Comparison of ENCODE assay signal across 8 cellular contexts in genomic region chr6:84033523-84034451, GRCh38. TPM values are rescaled to one million over a fixed set of nuclear protein-coding genes. Genes with fewer than 3 reads are reported as not detected.
A peak's percentile ranks its signal among the peaks of the same experiment; 100 is the strongest.
DNase-seq lines count a peak whose midpoint lies in the region; ATAC-seq and TF ChIP-seq lines count a peak whose summit lies in the region.

TSS of gene MRAP2 (plus strand) at chr6:84033772. CDS start at chr6:84055319, 21,547 bp downstream.

- H3K4me3 ChIP-seq in BJ (ENCODE audit: low read depth, low read length) (peak within 1 kb of the TSS; percentile 47), lower leg skin (ENCODE audit: low read depth, poor library complexity, severe bottlenecking) (peak within 1 kb of the TSS; percentile 27), thymus (ENCODE audit: low read length) (peak within 1 kb of the TSS; percentile 21)

- POLR2A ChIA-PET in BJ (lab: Charles Lee): no interaction called here

- TF ChIP-seq POLR2A in lower leg skin (IDR thresholded peaks at IDR 0.05): no peak

- 0% methylated on average over 34 to 58 of the region's 78 CpGs for WGBS in lower leg skin, 2 donors
- 2% methylated on average over 78 of the region's 78 CpGs for WGBS in thymus

- intact Hi-C loops in lower leg skin (cut with DNase I; ENCODE audit: low total_unique reads): no loop called here

- no peaks in the 10 kb centered on the region for H3K36me3 ChIP-seq in BJ (ENCODE audit: control insufficient read depth, insufficient read depth, low read length)
- H3K36me3 ChIP-seq in thymus (ENCODE audit: control insufficient read depth, insufficient read depth): no peaks in the 10 kb centered on the region

- no peaks in the 10 kb centered on the region for H3K9me3 ChIP-seq in thymus (ENCODE audit: control insufficient read depth)

- CTCF ChIA-PET in BJ (lab: Yijun Ruan, JAX): no interaction called here

- no peak for DNase-seq in BJ (ENCODE audit: low read depth)
- peak; percentile 12 for DNase-seq in NCI-H2227 treated with DMSO at 0.1 percent for 48 hours (lab: John Stamatoyannopoulos, UW)
- peak; percentile 45 for DNase-seq in cerebellar cortex (ENCODE audit: low spot score)
- no peak for DNase-seq in lower leg skin (ENCODE audit: low spot score in 2 of 2)
- DNase-seq in T-helper 1 cell: no peak

- no peaks in the 10 kb centered on the region for H3K4me1 ChIP-seq in thymus (ENCODE audit: control insufficient read depth, insufficient read depth, low read length)

- peaks cover 19% of the 10 kb centered on the region for H3K27me3 ChIP-seq in BJ (ENCODE audit: control insufficient read depth, insufficient read depth, low read length)
- peaks cover 12% of the 10 kb centered on the region for H3K27me3 ChIP-seq in thymus (ENCODE audit: control insufficient read depth, insufficient read depth)

- TF ChIP-seq CTCF in BJ (IDR thresholded peaks at IDR 0.05; ENCODE audit: insufficient read depth, low read depth, low read length) (no peak), lower leg skin (IDR thresholded peaks at IDR 0.05) (no peak)

- peak within 1 kb of the TSS; percentile 31 for H3K27ac ChIP-seq in thymus (ENCODE audit: low read depth)

- ATAC-seq in GM21367 (IDR thresholded peaks at IDR 0.05; ENCODE audit: unreplicated experiment) (peak; percentile 54), HG03045 (IDR thresholded peaks at IDR 0.05; ENCODE audit: unreplicated experiment) (no peak)

RNA-seq across cellular contexts. Expression of gene MRAP2, which starts in this region (rescaled TPM):
- polyA plus RNA-seq in BJ (2011; rRNA removed): 0.16 and 0.26 TPM in 2 replicates
- polyA minus RNA-seq in BJ (2011; rRNA and poly(A)+ RNA removed): 0.14 and 0.21 TPM in 2 replicates
- 1 to 10 TPM; 2.6 to 4.1 (median 2.9) TPM for total RNA-seq in lower leg skin
- polyA plus RNA-seq in thymus: 1.3 TPM

Comparison
In these comparisons a context has a peak if more than half of its experiments do, and no peak if none do; other contexts are left out.
1. DNase-seq: peak in NCI-H2227 treated with DMSO at 0.1 percent for 48 hours (single experiment) and cerebellar cortex (single experiment); none in BJ (single experiment), lower leg skin (0 of 2) and T-helper 1 cell (0 of 5).
2. Peak in every context shown above with its lines, with median percentiles within 50 percentile points of each other: H3K4me3 ChIP-seq.